In genomic region chr12:120534703-120535655, GRCh38 we compare ENCODE assay signal across 1 cellular context.
TF ChIP-seq lines count a peak whose summit lies in the region.

No MANE protein-coding gene starts in this region.

TF ChIP-seq in GM12878, 131 proteins besides CTCF, POLR2A, EP300 and RAD21 (continues in another document):
- TF ChIP-seq RBBP5 (conservative IDR thresholded peaks at IDR 0.05) (no peak), KLF5 (IDR thresholded peaks at IDR 0.05; ENCODE audit: partially characterized antibody) (no peak), SMAD1 (IDR thresholded peaks at IDR 0.05; ENCODE audit: low read depth, partially characterized antibody) (no peak), ELK1 (IDR thresholded peaks at IDR 0.05; ENCODE audit: low read depth, low read length) (no peak), CHD4 (IDR thresholded peaks at IDR 0.05) (no peak), RUNX3 (IDR thresholded peaks at IDR 0.05; ENCODE audit: low read length) (0 out of 2 replicates have a peak, but pooled peaks have one; percentile 10), BCLAF1 (IDR thresholded peaks at IDR 0.05) (no peak), NR2C1 (IDR thresholded peaks at IDR 0.05) (no peak), BACH1 (IDR thresholded peaks at IDR 0.05; ENCODE audit: borderline replicate concordance) (no peak), TCF12 (IDR thresholded peaks at IDR 0.05; ENCODE audit: low read depth, low read length) (no peak), NRF1 (conservative IDR thresholded peaks at IDR 0.05; ENCODE audit: low read depth, low read length) (no peak), STAT1 (conservative IDR thresholded peaks at IDR 0.05) (no peak), JUND (IDR thresholded peaks at IDR 0.05; ENCODE audit: low read depth, low read length) (no peak), ESRRA (IDR thresholded peaks at IDR 0.05; ENCODE audit: low read length) (no peak), BMI1 (IDR thresholded peaks at IDR 0.05; ENCODE audit: borderline replicate concordance) (no peak), SMAD5 (IDR thresholded peaks at IDR 0.05; ENCODE audit: low read depth) (no peak), ETV6 (conservative IDR thresholded peaks at IDR 0.05 in 1 of 2, IDR thresholded peaks at IDR 0.05 in 1 of 2; ENCODE audit: borderline replicate concordance in 1 of 2, low read depth in 1 of 2) (no peak), PBX3 (IDR thresholded peaks at IDR 0.05; ENCODE audit: insufficient replicate concordance, low read depth, low read length) (no peak), MXI1 (IDR thresholded peaks at IDR 0.05; ENCODE audit: low read depth, low read length) (no peak), SIX5 (IDR thresholded peaks at IDR 0.05; ENCODE audit: low read depth, low read length, severe bottlenecking) (no peak), YY1 (IDR thresholded peaks at IDR 0.05; ENCODE audit: low read depth, low read length) (no peak), IRF3 (IDR thresholded peaks at IDR 0.05) (no peak), DPF2 (IDR thresholded peaks at IDR 0.05) (peak; percentile 18), IKZF2 (IDR thresholded peaks at IDR 0.05) (no peak), SIN3A (IDR thresholded peaks at IDR 0.05; ENCODE audit: low read depth, low read length) (0 out of 2 replicates have a peak, but pooled peaks have one; percentile 19), CREB1 (IDR thresholded peaks at IDR 0.05; ENCODE audit: low read depth) (no peak), GATAD2B (conservative IDR thresholded peaks at IDR 0.05; ENCODE audit: low read depth) (no peak), STAT3 (IDR thresholded peaks at IDR 0.05; ENCODE audit: low read depth, low read length) (no peak), SKIL (IDR thresholded peaks at IDR 0.05; ENCODE audit: low read depth, poor library complexity, severe bottlenecking) (no peak), KAT2A (conservative IDR thresholded peaks at IDR 0.05; ENCODE audit: control insufficient read depth, low read depth, low read length) (no peak), FOS (IDR thresholded peaks at IDR 0.05; ENCODE audit: borderline replicate concordance, extremely low read depth, insufficient read length) (no peak), TAF1 (IDR thresholded peaks at IDR 0.05; ENCODE audit: borderline replicate concordance, low read depth, low read length) (no peak), RB1 (IDR thresholded peaks at IDR 0.05; ENCODE audit: borderline replicate concordance) (no peak), SPI1 (IDR thresholded peaks at IDR 0.05; ENCODE audit: borderline replicate concordance, insufficient read depth, low read depth, low read length) (0 out of 2 replicates have a peak, but pooled peaks have one; percentile 22), ZNF207 (IDR thresholded peaks at IDR 0.05; ENCODE audit: borderline replicate concordance) (no peak), RAD51 (IDR thresholded peaks at IDR 0.05) (no peak), SMC3 (IDR thresholded peaks at IDR 0.05; ENCODE audit: borderline replicate concordance, low read length) (no peak), MEF2B (IDR thresholded peaks at IDR 0.05; ENCODE audit: partially characterized antibody, poor library complexity, severe bottlenecking) (no peak), LARP7 (IDR thresholded peaks at IDR 0.05) (peak; percentile 69; the same call in 1 of the 2 replicates), IKZF1 (conservative IDR thresholded peaks at IDR 0.05) (no peak), ZBED1 (IDR thresholded peaks at IDR 0.05; ENCODE audit: borderline replicate concordance) (no peak), ZNF217 (IDR thresholded peaks at IDR 0.05) (no peak), TCF7 (IDR thresholded peaks at IDR 0.05; ENCODE audit: borderline replicate concordance) (no peak), SP1 (IDR thresholded peaks at IDR 0.05; ENCODE audit: low read depth, low read length) (no peak), E2F4 (IDR thresholded peaks at IDR 0.05; ENCODE audit: low read depth, low read length) (no peak), NBN (IDR thresholded peaks at IDR 0.05) (no peak), HDGF (IDR thresholded peaks at IDR 0.05) (0 out of 2 replicates have a peak, but pooled peaks have one; percentile 30)
- TF ChIP-seq, protein P1, sequence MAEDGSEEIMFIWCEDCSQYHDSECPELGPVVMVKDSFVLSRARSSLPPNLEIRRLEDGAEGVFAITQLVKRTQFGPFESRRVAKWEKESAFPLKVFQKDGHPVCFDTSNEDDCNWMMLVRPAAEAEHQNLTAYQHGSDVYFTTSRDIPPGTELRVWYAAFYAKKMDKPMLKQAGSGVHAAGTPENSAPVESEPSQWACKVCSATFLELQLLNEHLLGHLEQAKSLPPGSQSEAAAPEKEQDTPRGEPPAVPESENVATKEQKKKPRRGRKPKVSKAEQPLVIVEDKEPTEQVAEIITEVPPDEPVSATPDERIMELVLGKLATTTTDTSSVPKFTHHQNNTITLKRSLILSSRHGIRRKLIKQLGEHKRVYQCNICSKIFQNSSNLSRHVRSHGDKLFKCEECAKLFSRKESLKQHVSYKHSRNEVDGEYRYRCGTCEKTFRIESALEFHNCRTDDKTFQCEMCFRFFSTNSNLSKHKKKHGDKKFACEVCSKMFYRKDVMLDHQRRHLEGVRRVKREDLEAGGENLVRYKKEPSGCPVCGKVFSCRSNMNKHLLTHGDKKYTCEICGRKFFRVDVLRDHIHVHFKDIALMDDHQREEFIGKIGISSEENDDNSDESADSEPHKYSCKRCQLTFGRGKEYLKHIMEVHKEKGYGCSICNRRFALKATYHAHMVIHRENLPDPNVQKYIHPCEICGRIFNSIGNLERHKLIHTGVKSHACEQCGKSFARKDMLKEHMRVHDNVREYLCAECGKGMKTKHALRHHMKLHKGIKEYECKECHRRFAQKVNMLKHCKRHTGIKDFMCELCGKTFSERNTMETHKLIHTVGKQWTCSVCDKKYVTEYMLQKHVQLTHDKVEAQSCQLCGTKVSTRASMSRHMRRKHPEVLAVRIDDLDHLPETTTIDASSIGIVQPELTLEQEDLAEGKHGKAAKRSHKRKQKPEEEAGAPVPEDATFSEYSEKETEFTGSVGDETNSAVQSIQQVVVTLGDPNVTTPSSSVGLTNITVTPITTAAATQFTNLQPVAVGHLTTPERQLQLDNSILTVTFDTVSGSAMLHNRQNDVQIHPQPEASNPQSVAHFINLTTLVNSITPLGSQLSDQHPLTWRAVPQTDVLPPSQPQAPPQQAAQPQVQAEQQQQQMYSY (CRISPR knock-in tag; IDR thresholded peaks at IDR 0.05) = no peak
- TF ChIP-seq, protein P2, sequence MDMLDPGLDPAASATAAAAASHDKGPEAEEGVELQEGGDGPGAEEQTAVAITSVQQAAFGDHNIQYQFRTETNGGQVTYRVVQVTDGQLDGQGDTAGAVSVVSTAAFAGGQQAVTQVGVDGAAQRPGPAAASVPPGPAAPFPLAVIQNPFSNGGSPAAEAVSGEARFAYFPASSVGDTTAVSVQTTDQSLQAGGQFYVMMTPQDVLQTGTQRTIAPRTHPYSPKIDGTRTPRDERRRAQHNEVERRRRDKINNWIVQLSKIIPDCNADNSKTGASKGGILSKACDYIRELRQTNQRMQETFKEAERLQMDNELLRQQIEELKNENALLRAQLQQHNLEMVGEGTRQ (IDR thresholded peaks at IDR 0.05; ENCODE audit: borderline replicate concordance, low read depth, low read length) = no peak
- TF ChIP-seq, protein P3, sequence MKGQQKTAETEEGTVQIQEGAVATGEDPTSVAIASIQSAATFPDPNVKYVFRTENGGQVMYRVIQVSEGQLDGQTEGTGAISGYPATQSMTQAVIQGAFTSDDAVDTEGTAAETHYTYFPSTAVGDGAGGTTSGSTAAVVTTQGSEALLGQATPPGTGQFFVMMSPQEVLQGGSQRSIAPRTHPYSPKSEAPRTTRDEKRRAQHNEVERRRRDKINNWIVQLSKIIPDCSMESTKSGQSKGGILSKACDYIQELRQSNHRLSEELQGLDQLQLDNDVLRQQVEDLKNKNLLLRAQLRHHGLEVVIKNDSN (IDR thresholded peaks at IDR 0.05; ENCODE audit: borderline replicate concordance, extremely low read length, insufficient read depth, low read depth, low read length) = no peak
- TF ChIP-seq, protein P4, sequence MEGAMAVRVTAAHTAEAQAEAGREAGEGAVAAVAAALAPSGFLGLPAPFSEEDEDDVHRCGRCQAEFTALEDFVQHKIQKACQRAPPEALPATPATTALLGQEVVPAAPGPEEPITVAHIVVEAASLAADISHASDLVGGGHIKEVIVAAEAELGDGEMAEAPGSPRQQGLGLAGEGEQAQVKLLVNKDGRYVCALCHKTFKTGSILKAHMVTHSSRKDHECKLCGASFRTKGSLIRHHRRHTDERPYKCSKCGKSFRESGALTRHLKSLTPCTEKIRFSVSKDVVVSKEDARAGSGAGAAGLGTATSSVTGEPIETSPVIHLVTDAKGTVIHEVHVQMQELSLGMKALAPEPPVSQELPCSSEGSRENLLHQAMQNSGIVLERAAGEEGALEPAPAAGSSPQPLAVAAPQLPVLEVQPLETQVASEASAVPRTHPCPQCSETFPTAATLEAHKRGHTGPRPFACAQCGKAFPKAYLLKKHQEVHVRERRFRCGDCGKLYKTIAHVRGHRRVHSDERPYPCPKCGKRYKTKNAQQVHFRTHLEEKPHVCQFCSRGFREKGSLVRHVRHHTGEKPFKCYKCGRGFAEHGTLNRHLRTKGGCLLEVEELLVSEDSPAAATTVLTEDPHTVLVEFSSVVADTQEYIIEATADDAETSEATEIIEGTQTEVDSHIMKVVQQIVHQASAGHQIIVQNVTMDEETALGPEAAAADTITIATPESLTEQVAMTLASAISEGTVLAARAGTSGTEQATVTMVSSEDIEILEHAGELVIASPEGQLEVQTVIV (IDR thresholded peaks at IDR 0.05; ENCODE audit: borderline replicate concordance, partially characterized antibody) = no peak
